1 cellular context compared by ENCODE assay signal in the genomic region with DNA sequence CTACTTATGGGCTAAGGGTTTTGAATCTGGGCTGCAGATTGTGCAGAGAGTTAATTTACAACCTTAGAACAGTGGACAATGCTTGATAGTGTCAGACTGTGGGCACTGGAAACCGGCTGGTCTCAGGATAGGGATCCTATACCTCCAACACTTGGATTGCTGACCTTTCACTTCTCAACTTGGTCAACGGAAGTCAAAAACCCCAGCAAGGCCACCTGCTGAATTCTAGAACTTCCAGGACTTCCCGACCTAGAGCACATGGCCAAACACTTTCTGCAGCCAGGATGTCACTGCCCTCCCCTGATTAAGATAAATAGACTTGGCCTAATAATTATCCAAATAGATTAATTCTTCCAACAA.
TF ChIP-seq lines count a peak whose summit lies in the region.

No MANE protein-coding gene starts in this region.

TF ChIP-seq in K562, 482 proteins besides CTCF, POLR2A, EP300 and RAD21 (continued from another document):
- TF ChIP-seq, protein P1, sequence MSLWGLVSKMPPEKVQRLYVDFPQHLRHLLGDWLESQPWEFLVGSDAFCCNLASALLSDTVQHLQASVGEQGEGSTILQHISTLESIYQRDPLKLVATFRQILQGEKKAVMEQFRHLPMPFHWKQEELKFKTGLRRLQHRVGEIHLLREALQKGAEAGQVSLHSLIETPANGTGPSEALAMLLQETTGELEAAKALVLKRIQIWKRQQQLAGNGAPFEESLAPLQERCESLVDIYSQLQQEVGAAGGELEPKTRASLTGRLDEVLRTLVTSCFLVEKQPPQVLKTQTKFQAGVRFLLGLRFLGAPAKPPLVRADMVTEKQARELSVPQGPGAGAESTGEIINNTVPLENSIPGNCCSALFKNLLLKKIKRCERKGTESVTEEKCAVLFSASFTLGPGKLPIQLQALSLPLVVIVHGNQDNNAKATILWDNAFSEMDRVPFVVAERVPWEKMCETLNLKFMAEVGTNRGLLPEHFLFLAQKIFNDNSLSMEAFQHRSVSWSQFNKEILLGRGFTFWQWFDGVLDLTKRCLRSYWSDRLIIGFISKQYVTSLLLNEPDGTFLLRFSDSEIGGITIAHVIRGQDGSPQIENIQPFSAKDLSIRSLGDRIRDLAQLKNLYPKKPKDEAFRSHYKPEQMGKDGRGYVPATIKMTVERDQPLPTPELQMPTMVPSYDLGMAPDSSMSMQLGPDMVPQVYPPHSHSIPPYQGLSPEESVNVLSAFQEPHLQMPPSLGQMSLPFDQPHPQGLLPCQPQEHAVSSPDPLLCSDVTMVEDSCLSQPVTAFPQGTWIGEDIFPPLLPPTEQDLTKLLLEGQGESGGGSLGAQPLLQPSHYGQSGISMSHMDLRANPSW (CRISPR knock-in tag; IDR thresholded peaks at IDR 0.05), result no peak
- no peak for TF ChIP-seq ZNF253 (CRISPR knock-in tag; conservative IDR thresholded peaks at IDR 0.05)
- no peak for TF ChIP-seq SRSF7 (optimal IDR thresholded peaks at IDR 0.05; ENCODE audit: low read depth, low read length)
- no peak for TF ChIP-seq HOXB6 (CRISPR knock-in tag; IDR thresholded peaks at IDR 0.05; ENCODE audit: borderline replicate concordance)
- TF ChIP-seq GATAD2A (IDR thresholded peaks at IDR 0.05), result no peak
